8 cellular contexts compared by ENCODE assay signal in the genomic region with DNA sequence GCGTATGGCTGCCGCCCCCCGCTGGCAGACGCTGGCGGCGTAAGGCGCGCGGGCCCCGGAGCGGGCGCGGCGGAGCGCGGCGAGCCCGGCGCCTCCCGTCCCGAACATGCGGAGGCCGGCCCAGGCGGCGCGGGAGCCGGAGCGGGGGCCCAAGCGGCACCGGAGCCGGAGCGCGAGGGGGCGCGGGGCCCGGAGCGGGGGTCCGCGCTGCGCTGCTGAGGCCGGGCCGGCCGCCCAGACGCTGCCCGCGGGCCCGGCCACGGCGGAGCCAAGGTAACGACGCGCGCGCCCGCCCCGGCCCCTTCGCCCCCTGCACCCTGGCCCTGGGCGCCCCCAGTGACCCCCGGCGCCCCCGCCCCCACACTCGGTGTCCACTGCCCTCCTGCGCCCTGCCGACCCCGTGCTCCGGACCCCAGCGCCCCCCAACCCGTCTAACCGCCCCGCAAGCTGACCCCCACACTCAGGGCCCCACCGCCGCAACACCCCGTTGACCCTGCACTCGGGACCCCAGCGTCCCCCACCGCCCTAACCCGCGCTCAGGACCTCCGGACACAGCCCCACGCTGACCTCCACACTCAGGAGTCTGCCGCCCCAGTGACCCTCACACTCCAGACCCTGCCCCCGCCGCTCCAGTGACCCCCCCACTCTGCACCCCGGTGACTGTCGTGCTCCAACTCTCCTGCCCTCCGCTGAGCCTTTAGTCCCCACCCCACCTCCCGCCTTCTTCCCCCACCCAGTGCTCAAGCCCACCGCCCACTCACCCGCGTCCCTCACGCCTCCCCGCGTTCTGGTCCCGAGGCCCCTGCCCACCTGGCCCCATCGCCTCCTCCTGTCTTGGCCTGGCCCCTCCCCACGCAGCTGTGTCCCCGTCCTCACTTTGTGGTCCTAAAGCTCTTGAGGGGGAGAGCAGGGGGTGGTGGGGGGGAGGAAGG. TPM values are rescaled to one million over a fixed set of nuclear protein-coding genes. Genes with fewer than 3 reads are reported as not detected.
DNase-seq lines count a peak whose midpoint lies in the region; ATAC-seq, FAIRE-seq and TF ChIP-seq lines count a peak whose summit lies in the region.

A gene (plus strand): TSS at position 27 of the 932 bp plus-strand sequence. CDS start 28,601 bp downstream, outside the sequence.

- H3K4me1 Mint-ChIP-seq in astrocyte (ENCODE audit: low read depth, unreplicated experiment) = peaks cover 9% of the 10 kb centered on the region
- peaks cover 35 to 40% of the 10 kb centered on the region in 2 donors for H3K4me1 Mint-ChIP-seq in immature natural killer cell
- H3K4me1 Mint-ChIP-seq in stimulated activated naive CD8-positive, alpha-beta T cell treated with anti-CD3 and anti-CD28 coated beads, Interleukin-15, Interleukin-2, amounts not matched to agents 100 ng/mL and 50 ng/mL, for 24 hours (ENCODE audit: low read depth) = peaks cover 34% of the 10 kb centered on the region

- no peaks in the 10 kb centered on the region for H3K36me3 Mint-ChIP-seq in astrocyte (ENCODE audit: low read depth, unreplicated experiment)
- H3K36me3 Mint-ChIP-seq in immature natural killer cell = peaks cover 0 to 4% (median 4%) of the 10 kb centered on the region in 3 donors
- peaks cover 4% of the 10 kb centered on the region for H3K36me3 Mint-ChIP-seq in stimulated activated naive CD8-positive, alpha-beta T cell treated with anti-CD3 and anti-CD28 coated beads, Interleukin-15, Interleukin-2, amounts not matched to agents 100 ng/mL and 50 ng/mL, for 24 hours (ENCODE audit: low read depth)

- ATAC-seq in GM19025 (IDR thresholded peaks at IDR 0.05; ENCODE audit: low read depth, unreplicated experiment) = peak; percentile 13

- H3K27ac Mint-ChIP-seq in astrocyte (ENCODE audit: unreplicated experiment) = peak within 1 kb of the TSS; percentile 99
- H3K27ac Mint-ChIP-seq in immature natural killer cell = peak within 1 kb of the TSS; percentile 97 to 100 (median 100)
- peak within 1 kb of the TSS; percentile 95 for H3K27ac Mint-ChIP-seq in stimulated activated naive CD8-positive, alpha-beta T cell treated with anti-CD3 and anti-CD28 coated beads, Interleukin-15, Interleukin-2, amounts not matched to agents 100 ng/mL and 50 ng/mL, for 24 hours

- H3K36me3 ChIP-seq in astrocyte (ENCODE audit: insufficient read depth, low read length) = no peaks in the 10 kb centered on the region

- H3K9me3 ChIP-seq in astrocyte (ENCODE audit: insufficient read depth, low read depth, low read length) = no peaks in the 10 kb centered on the region

- H3K4me1 ChIP-seq in astrocyte (ENCODE audit: insufficient read depth, low read length) = peaks cover 23% of the 10 kb centered on the region

- no peaks in the 10 kb centered on the region for H3K27me3 ChIP-seq in astrocyte (ENCODE audit: insufficient read depth, low read length)

- H3K9ac ChIP-seq in astrocyte (ENCODE audit: low read length) = peak within 1 kb of the TSS; percentile 90

- H3K4me3 Mint-ChIP-seq in astrocyte (ENCODE audit: unreplicated experiment) = peak within 1 kb of the TSS; percentile 94
- H3K4me3 Mint-ChIP-seq in immature natural killer cell = peak within 1 kb of the TSS; percentile 92 to 97 (median 96)
- peak within 1 kb of the TSS; percentile 89 for H3K4me3 Mint-ChIP-seq in stimulated activated naive CD8-positive, alpha-beta T cell treated with anti-CD3 and anti-CD28 coated beads, Interleukin-15, Interleukin-2, amounts not matched to agents 100 ng/mL and 50 ng/mL, for 24 hours

- no peak for FAIRE-seq in astrocyte (lab: Jason Lieb, UNC)

- peak within 1 kb of the TSS; percentile 98 for H3K27ac ChIP-seq in astrocyte (ENCODE audit: low read depth, low read length)

- TF ChIP-seq RAD21 in Ishikawa (IDR thresholded peaks at IDR 0.05; ENCODE audit: low read depth) = no peak

- no peak for TF ChIP-seq EP300 in Ishikawa (IDR thresholded peaks at IDR 0.05; ENCODE audit: borderline replicate concordance)

- peaks cover 43% of the 10 kb centered on the region for H4K20me1 ChIP-seq in astrocyte (ENCODE audit: insufficient read depth, low read length)

- TF ChIP-seq CTCF in astrocyte (IDR thresholded peaks at IDR 0.05; ENCODE audit: insufficient read depth, low read depth, low read length) = no peak

- H3K4me3 ChIP-seq in astrocyte (ENCODE audit: insufficient read depth, low read depth, low read length) = peak within 1 kb of the TSS; percentile 94

- peaks cover 50% of the 10 kb centered on the region for H3K79me2 ChIP-seq in astrocyte (ENCODE audit: insufficient read depth, low read length)

- DNase-seq in astrocyte (ENCODE audit: low read depth) (no peak), immature natural killer cell (no peak), NCI-H1092 treated with DMSO at 0.1 percent for 48 hours (lab: John Stamatoyannopoulos, UW) (no peak), hippocampal formation (lab: John Stamatoyannopoulos, UW) (no peak), NOMO-1 treated with DMSO at 0.1 percent for 48 hours (lab: John Stamatoyannopoulos, UW; ENCODE audit: unreplicated experiment) (no peak)

- peak within 1 kb of the TSS; percentile 92 for H2AFZ ChIP-seq in astrocyte (ENCODE audit: low read depth, low read length)

- H3K27me3 Mint-ChIP-seq in astrocyte (ENCODE audit: low read depth, unreplicated experiment) (no peaks in the 10 kb centered on the region), immature natural killer cell (ENCODE audit: low read depth in 3 of 3) (peaks cover 37 to 44% (median 42%) of the 10 kb centered on the region in 3 donors)
- H3K27me3 Mint-ChIP-seq in stimulated activated naive CD8-positive, alpha-beta T cell treated with anti-CD3 and anti-CD28 coated beads, Interleukin-15, Interleukin-2, amounts not matched to agents 100 ng/mL and 50 ng/mL, for 24 hours = no peaks in the 10 kb centered on the region

- H3K9me3 Mint-ChIP-seq in astrocyte (ENCODE audit: unreplicated experiment) = no peaks in the 10 kb centered on the region
- H3K9me3 Mint-ChIP-seq in immature natural killer cell = no peaks in the 10 kb centered on the region
- no peaks in the 10 kb centered on the region for H3K9me3 Mint-ChIP-seq in stimulated activated naive CD8-positive, alpha-beta T cell treated with anti-CD3 and anti-CD28 coated beads, Interleukin-15, Interleukin-2, amounts not matched to agents 100 ng/mL and 50 ng/mL, for 24 hours

- H3K4me2 ChIP-seq in astrocyte (ENCODE audit: low read length) = peak within 1 kb of the TSS; percentile 100

TF ChIP-seq in Ishikawa, 13 proteins besides CTCF, POLR2A, EP300 and RAD21:
- TF ChIP-seq NFIC (IDR thresholded peaks at IDR 0.05) = no peak
- peak; percentile 56; the same call in 1 of the 2 replicates for TF ChIP-seq ZBTB7A (IDR thresholded peaks at IDR 0.05; ENCODE audit: low read depth)
- TF ChIP-seq YY1 (IDR thresholded peaks at IDR 0.05; ENCODE audit: low read depth) = peak; percentile 49

RNA-seq across cellular contexts. Expression of the gene that starts here (rescaled TPM):
- total RNA-seq in astrocyte = 60.8 and 64.1 TPM in 2 replicates
- polyA plus RNA-seq in immature natural killer cell = 10 to 100 TPM; 18.0 to 35.4 (median 21.8) TPM
